Comparison of ENCODE assay signal across 9 cellular contexts in the genomic region with DNA sequence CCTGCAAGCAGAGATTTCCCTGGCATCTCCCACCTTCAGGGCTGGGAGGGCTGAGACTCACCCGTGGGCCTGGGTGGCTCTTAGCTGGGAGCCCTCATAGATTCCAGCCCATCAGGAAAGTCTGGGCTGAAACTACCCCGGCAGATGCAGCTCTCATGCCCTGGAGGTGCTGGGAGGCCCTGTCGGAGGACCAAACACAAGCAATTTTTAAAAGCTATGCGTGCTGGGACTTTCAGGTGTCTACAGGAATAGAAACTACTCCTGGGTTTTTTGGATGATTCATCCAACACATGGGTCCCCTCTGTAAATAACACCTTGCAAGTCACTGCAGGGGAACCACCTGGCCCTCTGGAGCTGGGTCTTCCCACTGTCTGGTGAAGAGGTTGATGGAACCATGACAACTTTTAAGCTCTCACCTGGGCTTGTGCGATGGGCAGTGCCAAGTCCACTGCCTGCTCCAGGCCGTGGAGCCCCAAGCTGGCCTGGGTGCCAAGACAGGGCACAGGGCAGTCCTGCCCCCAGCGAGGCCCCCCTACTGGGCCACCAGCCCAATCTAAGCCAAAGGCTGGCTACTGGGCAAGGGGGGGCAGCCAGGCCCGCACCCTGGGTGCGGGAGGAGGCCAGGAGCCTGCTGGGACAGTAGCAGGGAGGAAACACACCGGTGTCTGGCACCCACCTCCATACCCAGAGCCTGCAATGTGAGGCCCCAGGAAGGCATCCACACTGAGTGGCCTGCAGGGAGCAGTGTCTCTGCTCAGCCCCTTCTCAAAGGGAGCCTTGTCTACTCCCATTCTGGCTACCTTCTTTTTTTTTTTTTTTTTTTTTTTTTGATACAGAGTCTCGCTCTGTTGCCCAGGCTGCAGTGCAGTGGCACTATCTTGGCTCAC. TPM values are rescaled to one million over a fixed set of nuclear protein-coding genes. Genes with fewer than 3 reads are reported as not detected.
DNase-seq lines count a peak whose midpoint lies in the region; ATAC-seq and TF ChIP-seq lines count a peak whose summit lies in the region.
"Had no signal": no experiment of that assay in that cellular context is flagged by ENCODE, and none has a peak within 500 bp of the region (broad histone marks: within the 10 kb centered on the region; RNA-seq: fewer than 3 reads in every experiment).

No MANE protein-coding gene starts in this region.

- H2BK5ac ChIP-seq in IMR-90 (ENCODE audit: low read depth, low read length, poor library complexity, severe bottlenecking): no peak overlapping the region

- H2AK9ac ChIP-seq in IMR-90 (replicated peaks; ENCODE audit: low read depth, low read length, poor library complexity): peak overlapping the region; percentile 63

- no peak overlapping the region for H3K27ac ChIP-seq in IMR-90 (ENCODE audit: insufficient read depth, low read length)
- no peak overlapping the region for H3K27ac ChIP-seq in gastrocnemius medialis

- no peak overlapping the region for H3K23ac ChIP-seq in IMR-90 (ENCODE audit: low read depth, low read length)

- no peaks in the 10 kb centered on the region for H3K36me3 Mint-ChIP-seq in dendritic cell treated with granulocyte-macrophage colony-stimulating factor and Interleukin-4, amounts not matched to agents 40 ng/mL and 50 ng/mL, for 4 days (ENCODE audit: low read depth)

- in situ Hi-C loops in IMR-90 (cut with MboI; ENCODE audit: low sequenced_read_pairs): no loop called here
- in situ Hi-C loops in gastrocnemius medialis (cut with MboI; ENCODE audit: low sequenced_read_pairs in 4 of 4): no loop called here

- H3K4me1 ChIP-seq in IMR-90 (ENCODE audit: control insufficient read depth, insufficient read depth, low read length) (no peaks in the 10 kb centered on the region), BE2C (no peaks in the 10 kb centered on the region), gastrocnemius medialis (no peaks in the 10 kb centered on the region)

- no peak overlapping the region for H3K4me3 Mint-ChIP-seq in dendritic cell treated with granulocyte-macrophage colony-stimulating factor and Interleukin-4, amounts not matched to agents 40 ng/mL and 50 ng/mL, for 4 days

- no peak overlapping the region for H2BK20ac ChIP-seq in IMR-90 (ENCODE audit: low read depth, low read length)

- H3K4me3 ChIP-seq in IMR-90 (ENCODE audit: insufficient read depth, low read depth, low read length) (no peak overlapping the region), BE2C (ENCODE audit: low read depth, low read length) (no peak overlapping the region), gastrocnemius medialis (no peak overlapping the region)
- H3K4me3 ChIP-seq: lung had no signal

- no peak for ATAC-seq in IMR-90 (ENCODE audit: low read depth)
- ATAC-seq in gastrocnemius medialis: no peak

- no peak overlapping the region for H3K4me2 ChIP-seq in IMR-90 (ENCODE audit: low read depth, low read length)

- BruUV-seq in IMR-90 (replicated peaks; lab: Mats Ljungman, UMichigan): no TSS peak

- H2BK15ac ChIP-seq in IMR-90 (ENCODE audit: low read depth, low read length): no peak overlapping the region

- intact Hi-C loops in IMR-90 (cut with micrococcal nuclease): no loop called here
- intact Hi-C loops in dendritic cell treated with granulocyte-macrophage colony-stimulating factor and Interleukin-4, amounts not matched to agents 40 ng/mL and 50 ng/mL, for 4 days (cut with micrococcal nuclease): loop anchor here (2.0 kb wide), 1 partner anchor 17 kb away; no protein-coding TSS in a partner anchor
- intact Hi-C loops in gastrocnemius medialis (cut with DNase I; ENCODE audit: low total_unique reads): no loop called here

- 57% methylated on average over 3 of the region's 11 CpGs; no CpG with 5 or more reads in 1 of the 2 experiments for WGBS in IMR-90 (ENCODE audit: extremely low coverage in 2 of 2, insufficient read length in 1 of 2), 2 experiments

- TF ChIP-seq CTCF in GM20000 (IDR thresholded peaks at IDR 0.05; ENCODE audit: extremely low read depth, missing control alignments) (no peak), IMR-90 (conservative IDR thresholded peaks at IDR 0.05; ENCODE audit: low read depth, low read length) (no peak), BE2C (IDR thresholded peaks at IDR 0.05; ENCODE audit: low read depth, low read length) (no peak; the same call in 1 of the 2 replicates), gastrocnemius medialis (IDR thresholded peaks at IDR 0.05 in 4 of 5, conservative IDR thresholded peaks at IDR 0.05 in 1 of 5) (no peak)

- no peaks in the 10 kb centered on the region for H3K9me3 Mint-ChIP-seq in dendritic cell treated with granulocyte-macrophage colony-stimulating factor and Interleukin-4, amounts not matched to agents 40 ng/mL and 50 ng/mL, for 4 days

- H2BK120ac ChIP-seq in IMR-90 (ENCODE audit: low read depth, low read length): no peak overlapping the region

- no peak overlapping the region for H4K91ac ChIP-seq in IMR-90 (ENCODE audit: insufficient read depth, low read depth, low read length)

- no peak overlapping the region for H4K8ac ChIP-seq in IMR-90 (ENCODE audit: low read depth in 2 of 2, low read length in 2 of 2)

- CTCF ChIA-PET in IMR-90 (lab: Yijun Ruan, JAX): no interaction called here

- peaks cover 49% of the 10 kb centered on the region for H3K4me1 Mint-ChIP-seq in dendritic cell treated with granulocyte-macrophage colony-stimulating factor and Interleukin-4, amounts not matched to agents 40 ng/mL and 50 ng/mL, for 4 days (ENCODE audit: low read depth)

- H2AFZ ChIP-seq in IMR-90 (replicated peaks; ENCODE audit: low read length, poor library complexity): no peak overlapping the region

- H3K27me3 Mint-ChIP-seq in dendritic cell treated with granulocyte-macrophage colony-stimulating factor and Interleukin-4, amounts not matched to agents 40 ng/mL and 50 ng/mL, for 4 days: peaks cover 4% of the 10 kb centered on the region

- H4K5ac ChIP-seq in IMR-90 (ENCODE audit: low read depth, low read length): no peak overlapping the region

- no peaks in the 10 kb centered on the region for H4K20me1 ChIP-seq in IMR-90 (ENCODE audit: insufficient read depth, low read length)

- TF ChIP-seq POLR2A in IMR-90 (IDR thresholded peaks at IDR 0.05; ENCODE audit: low read depth, low read length) (no peak), gastrocnemius medialis (IDR thresholded peaks at IDR 0.05) (no peak)

- H3K79me1 ChIP-seq in IMR-90 (ENCODE audit: low read depth in 1 of 2, low read length in 2 of 2): no peaks in the 10 kb centered on the region

- dilution Hi-C loops in IMR-90 (cut with HindIII; ENCODE audit: low sequenced_read_pairs, unreplicated experiment): no loop called here

- H3K27ac Mint-ChIP-seq in dendritic cell treated with granulocyte-macrophage colony-stimulating factor and Interleukin-4, amounts not matched to agents 40 ng/mL and 50 ng/mL, for 4 days: peak overlapping the region; percentile 98

- no peak overlapping the region for H3K18ac ChIP-seq in IMR-90 (ENCODE audit: low read depth, low read length)

- DNase-seq in COLO668 (lab: John Stamatoyannopoulos, UW; ENCODE audit: unreplicated experiment): peak; percentile 9
- peak; percentile 72 for DNase-seq in GM20000 (ENCODE audit: low spot score)
- DNase-seq in IMR-90: no peak
- no peak for DNase-seq in BE2C
- no peak for DNase-seq in kidney glomerular epithelial cell (lab: John Stamatoyannopoulos, UW)
- no peak for DNase-seq in NCI-H1092 treated with DMSO at 0.1 percent for 48 hours (lab: John Stamatoyannopoulos, UW)
- DNase-seq in gastrocnemius medialis: no peak

- no peak overlapping the region for H3K56ac ChIP-seq in IMR-90 (ENCODE audit: extremely low read depth, insufficient read depth, low read length)

- H3K27me3 ChIP-seq in IMR-90 (ENCODE audit: control insufficient read depth, insufficient read depth, low read length) (peaks cover 41% of the 10 kb centered on the region), BE2C (no peaks in the 10 kb centered on the region), gastrocnemius medialis (no peaks in the 10 kb centered on the region)

- H3K14ac ChIP-seq in IMR-90 (replicated peaks; ENCODE audit: low read depth, low read length): no peak overlapping the region

- H2AK5ac ChIP-seq in IMR-90 (ENCODE audit: low read depth, low read length): no peak overlapping the region

- no peak overlapping the region for H3K9ac ChIP-seq in IMR-90 (ENCODE audit: low read depth, low read length)

- H3K4ac ChIP-seq in IMR-90 (ENCODE audit: low read depth, low read length): no peak overlapping the region

- POLR2A ChIA-PET in IMR-90 (lab: Charles Lee; ENCODE audit: unreplicated experiment): no interaction called here

- no peaks in the 10 kb centered on the region for H3K9me3 ChIP-seq in IMR-90 (ENCODE audit: control insufficient read depth, insufficient read depth, low read length)
- no peaks in the 10 kb centered on the region for H3K9me3 ChIP-seq in BE2C
- no peaks in the 10 kb centered on the region for H3K9me3 ChIP-seq in gastrocnemius medialis

- no peaks in the 10 kb centered on the region for H3K9me1 ChIP-seq in IMR-90 (ENCODE audit: insufficient read depth, low read length)

- H3K36me3 ChIP-seq in IMR-90 (ENCODE audit: control insufficient read depth, insufficient read depth, low read length): no peaks in the 10 kb centered on the region
- no peaks in the 10 kb centered on the region for H3K36me3 ChIP-seq in BE2C
- H3K36me3 ChIP-seq in gastrocnemius medialis: no peaks in the 10 kb centered on the region

- TF ChIP-seq RAD21 in IMR-90 (IDR thresholded peaks at IDR 0.05; ENCODE audit: low read length): no peak

TF ChIP-seq in IMR-90, 13 proteins besides CTCF, POLR2A, EP300 and RAD21:
- no peak for TF ChIP-seq BHLHE40 (IDR thresholded peaks at IDR 0.05; ENCODE audit: low read depth, low read length)
- no peak for TF ChIP-seq RFX5 (IDR thresholded peaks at IDR 0.05; ENCODE audit: low read depth, low read length)
- no peak for TF ChIP-seq MAFK (IDR thresholded peaks at IDR 0.05; ENCODE audit: low read depth, low read length)
- TF ChIP-seq CEBPB (IDR thresholded peaks at IDR 0.05; ENCODE audit: low read depth, low read length): no peak

RNA-seq across cellular contexts. Expression of gene GPR55, which starts 1.1 kb away (rescaled TPM):
- total RNA-seq in IMR-90 (2012; rRNA removed) (not detected in 2 replicates), gastrocnemius medialis (not detected)
- 0.03 TPM in 1 of 2 replicates, not detected in the other for polyA plus RNA-seq in IMR-90 (2012; rRNA removed)
- not detected in 2 replicates for polyA plus RNA-seq in IMR-90 (2012; cell fraction: cytosol; rRNA removed)
- polyA plus RNA-seq in IMR-90 (2012; cell fraction: nucleus; rRNA removed; ENCODE audit: low replicate concordance): 0.02 and 0.05 TPM in 2 replicates
- polyA plus RNA-seq in BE2C (2012; ENCODE audit: insufficient read depth, insufficient read length, low read depth): not detected

Comparison
In these comparisons a context has a peak if more than half of its experiments do, and no peak if none do; other contexts are left out.
1. DNase-seq: peak in COLO668 (single experiment) and GM20000 (single experiment); none in IMR-90 (single experiment), BE2C (single experiment), kidney glomerular epithelial cell (single experiment), NCI-H1092 treated with DMSO at 0.1 percent for 48 hours (single experiment) and gastrocnemius medialis (0 of 2).